1 cellular context compared by ENCODE assay signal in the genomic region with DNA sequence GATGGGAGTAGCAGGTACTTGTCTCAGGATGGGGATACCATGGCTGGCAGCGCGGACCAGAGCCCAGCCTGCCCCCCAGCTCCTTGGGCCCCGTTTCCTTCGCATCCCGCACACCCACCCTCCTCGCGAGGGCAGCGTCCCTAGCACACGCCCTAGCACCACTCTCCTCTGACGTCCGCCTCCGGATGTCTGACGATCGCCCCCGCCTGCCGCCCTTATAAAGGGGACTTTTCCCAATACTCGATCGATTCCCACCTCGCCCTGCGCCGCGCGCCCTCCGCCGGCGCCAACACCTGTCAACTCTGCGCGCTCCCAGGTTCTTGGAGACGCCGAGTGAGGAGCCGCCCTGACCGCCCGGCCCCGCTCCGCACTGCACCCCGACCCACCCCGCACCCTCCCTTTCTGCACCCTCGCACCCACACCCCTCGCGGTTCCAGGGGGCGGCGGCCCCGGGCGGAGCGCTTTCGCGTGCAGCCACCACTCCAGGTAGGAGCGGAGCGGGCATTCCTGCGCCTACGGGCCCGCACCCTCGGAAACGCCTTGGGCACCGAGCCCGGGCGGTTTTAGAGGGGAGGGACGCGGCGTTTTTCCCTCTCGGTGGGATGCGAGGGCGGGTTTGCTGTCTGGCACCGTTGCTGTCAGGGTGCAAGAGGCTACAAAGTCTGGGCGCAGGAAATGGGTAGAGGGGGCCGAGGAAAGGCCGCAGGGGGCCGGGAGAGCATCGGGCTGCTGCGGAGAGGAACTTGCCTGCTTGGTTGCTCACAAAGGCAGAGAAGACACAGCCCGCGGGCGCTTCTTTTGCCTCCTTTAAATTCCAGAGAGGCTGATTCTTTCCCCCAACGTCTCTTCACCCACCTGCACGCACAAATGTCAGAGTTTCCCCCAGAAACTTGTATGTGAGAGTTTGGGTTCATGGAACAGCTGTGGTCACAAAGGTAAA.
TF ChIP-seq lines count a peak whose summit lies in the region.

A gene (plus strand): TSS at position 247 of the 940 bp plus-strand sequence. CDS start 1,632 bp downstream, outside the sequence.

TF ChIP-seq in GM23338, 12 proteins besides CTCF, POLR2A, EP300 and RAD21 (continued from another document):
- TF ChIP-seq, protein P1, sequence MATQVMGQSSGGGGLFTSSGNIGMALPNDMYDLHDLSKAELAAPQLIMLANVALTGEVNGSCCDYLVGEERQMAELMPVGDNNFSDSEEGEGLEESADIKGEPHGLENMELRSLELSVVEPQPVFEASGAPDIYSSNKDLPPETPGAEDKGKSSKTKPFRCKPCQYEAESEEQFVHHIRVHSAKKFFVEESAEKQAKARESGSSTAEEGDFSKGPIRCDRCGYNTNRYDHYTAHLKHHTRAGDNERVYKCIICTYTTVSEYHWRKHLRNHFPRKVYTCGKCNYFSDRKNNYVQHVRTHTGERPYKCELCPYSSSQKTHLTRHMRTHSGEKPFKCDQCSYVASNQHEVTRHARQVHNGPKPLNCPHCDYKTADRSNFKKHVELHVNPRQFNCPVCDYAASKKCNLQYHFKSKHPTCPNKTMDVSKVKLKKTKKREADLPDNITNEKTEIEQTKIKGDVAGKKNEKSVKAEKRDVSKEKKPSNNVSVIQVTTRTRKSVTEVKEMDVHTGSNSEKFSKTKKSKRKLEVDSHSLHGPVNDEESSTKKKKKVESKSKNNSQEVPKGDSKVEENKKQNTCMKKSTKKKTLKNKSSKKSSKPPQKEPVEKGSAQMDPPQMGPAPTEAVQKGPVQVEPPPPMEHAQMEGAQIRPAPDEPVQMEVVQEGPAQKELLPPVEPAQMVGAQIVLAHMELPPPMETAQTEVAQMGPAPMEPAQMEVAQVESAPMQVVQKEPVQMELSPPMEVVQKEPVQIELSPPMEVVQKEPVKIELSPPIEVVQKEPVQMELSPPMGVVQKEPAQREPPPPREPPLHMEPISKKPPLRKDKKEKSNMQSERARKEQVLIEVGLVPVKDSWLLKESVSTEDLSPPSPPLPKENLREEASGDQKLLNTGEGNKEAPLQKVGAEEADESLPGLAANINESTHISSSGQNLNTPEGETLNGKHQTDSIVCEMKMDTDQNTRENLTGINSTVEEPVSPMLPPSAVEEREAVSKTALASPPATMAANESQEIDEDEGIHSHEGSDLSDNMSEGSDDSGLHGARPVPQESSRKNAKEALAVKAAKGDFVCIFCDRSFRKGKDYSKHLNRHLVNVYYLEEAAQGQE (IDR thresholded peaks at IDR 0.05; ENCODE audit: unreplicated experiment): no peak
- TF ChIP-seq, protein P2, sequence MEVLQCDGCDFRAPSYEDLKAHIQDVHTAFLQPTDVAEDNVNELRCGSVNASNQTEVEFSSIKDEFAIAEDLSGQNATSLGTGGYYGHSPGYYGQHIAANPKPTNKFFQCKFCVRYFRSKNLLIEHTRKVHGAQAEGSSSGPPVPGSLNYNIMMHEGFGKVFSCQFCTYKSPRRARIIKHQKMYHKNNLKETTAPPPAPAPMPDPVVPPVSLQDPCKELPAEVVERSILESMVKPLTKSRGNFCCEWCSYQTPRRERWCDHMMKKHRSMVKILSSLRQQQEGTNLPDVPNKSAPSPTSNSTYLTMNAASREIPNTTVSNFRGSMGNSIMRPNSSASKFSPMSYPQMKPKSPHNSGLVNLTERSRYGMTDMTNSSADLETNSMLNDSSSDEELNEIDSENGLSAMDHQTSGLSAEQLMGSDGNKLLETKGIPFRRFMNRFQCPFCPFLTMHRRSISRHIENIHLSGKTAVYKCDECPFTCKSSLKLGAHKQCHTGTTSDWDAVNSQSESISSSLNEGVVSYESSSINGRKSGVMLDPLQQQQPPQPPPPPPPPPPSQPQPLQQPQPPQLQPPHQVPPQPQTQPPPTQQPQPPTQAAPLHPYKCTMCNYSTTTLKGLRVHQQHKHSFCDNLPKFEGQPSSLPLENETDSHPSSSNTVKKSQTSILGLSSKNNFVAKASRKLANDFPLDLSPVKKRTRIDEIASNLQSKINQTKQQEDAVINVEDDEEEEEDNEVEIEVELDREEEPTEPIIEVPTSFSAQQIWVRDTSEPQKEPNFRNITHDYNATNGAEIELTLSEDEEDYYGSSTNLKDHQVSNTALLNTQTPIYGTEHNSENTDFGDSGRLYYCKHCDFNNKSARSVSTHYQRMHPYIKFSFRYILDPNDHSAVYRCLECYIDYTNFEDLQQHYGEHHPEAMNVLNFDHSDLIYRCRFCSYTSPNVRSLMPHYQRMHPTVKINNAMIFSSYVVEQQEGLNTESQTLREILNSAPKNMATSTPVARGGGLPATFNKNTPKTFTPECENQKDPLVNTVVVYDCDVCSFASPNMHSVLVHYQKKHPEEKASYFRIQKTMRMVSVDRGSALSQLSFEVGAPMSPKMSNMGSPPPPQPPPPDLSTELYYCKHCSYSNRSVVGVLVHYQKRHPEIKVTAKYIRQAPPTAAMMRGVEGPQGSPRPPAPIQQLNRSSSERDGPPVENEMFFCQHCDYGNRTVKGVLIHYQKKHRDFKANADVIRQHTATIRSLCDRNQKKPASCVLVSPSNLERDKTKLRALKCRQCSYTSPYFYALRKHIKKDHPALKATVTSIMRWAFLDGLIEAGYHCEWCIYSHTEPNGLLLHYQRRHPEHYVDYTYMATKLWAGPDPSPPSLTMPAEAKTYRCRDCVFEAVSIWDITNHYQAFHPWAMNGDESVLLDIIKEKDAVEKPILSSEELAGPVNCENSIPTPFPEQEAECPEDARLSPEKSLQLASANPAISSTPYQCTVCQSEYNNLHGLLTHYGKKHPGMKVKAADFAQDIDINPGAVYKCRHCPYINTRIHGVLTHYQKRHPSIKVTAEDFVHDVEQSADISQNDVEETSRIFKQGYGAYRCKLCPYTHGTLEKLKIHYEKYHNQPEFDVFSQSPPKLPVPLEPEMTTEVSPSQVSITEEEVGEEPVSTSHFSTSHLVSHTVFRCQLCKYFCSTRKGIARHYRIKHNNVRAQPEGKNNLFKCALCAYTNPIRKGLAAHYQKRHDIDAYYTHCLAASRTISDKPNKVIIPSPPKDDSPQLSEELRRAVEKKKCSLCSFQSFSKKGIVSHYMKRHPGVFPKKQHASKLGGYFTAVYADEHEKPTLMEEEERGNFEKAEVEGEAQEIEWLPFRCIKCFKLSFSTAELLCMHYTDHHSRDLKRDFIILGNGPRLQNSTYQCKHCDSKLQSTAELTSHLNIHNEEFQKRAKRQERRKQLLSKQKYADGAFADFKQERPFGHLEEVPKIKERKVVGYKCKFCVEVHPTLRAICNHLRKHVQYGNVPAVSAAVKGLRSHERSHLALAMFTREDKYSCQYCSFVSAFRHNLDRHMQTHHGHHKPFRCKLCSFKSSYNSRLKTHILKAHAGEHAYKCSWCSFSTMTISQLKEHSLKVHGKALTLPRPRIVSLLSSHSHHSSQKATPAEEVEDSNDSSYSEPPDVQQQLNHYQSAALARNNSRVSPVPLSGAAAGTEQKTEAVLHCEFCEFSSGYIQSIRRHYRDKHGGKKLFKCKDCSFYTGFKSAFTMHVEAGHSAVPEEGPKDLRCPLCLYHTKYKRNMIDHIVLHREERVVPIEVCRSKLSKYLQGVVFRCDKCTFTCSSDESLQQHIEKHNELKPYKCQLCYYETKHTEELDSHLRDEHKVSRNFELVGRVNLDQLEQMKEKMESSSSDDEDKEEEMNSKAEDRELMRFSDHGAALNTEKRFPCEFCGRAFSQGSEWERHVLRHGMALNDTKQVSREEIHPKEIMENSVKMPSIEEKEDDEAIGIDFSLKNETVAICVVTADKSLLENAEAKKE (CRISPR knock-in tag; IDR thresholded peaks at IDR 0.05): no peak
- TF ChIP-seq EZH2 (IDR thresholded peaks at IDR 0.05; ENCODE audit: low read depth, unreplicated experiment): no peak
- no peak for TF ChIP-seq NANOG (IDR thresholded peaks at IDR 0.05; ENCODE audit: borderline replicate concordance)
- TF ChIP-seq JUNB (IDR thresholded peaks at IDR 0.05; ENCODE audit: unreplicated experiment): no peak
- TF ChIP-seq CREB1 (CRISPR knock-in tag; IDR thresholded peaks at IDR 0.05; ENCODE audit: low read depth): no peak
- TF ChIP-seq EZH2phosphoT487 (IDR thresholded peaks at IDR 0.05; ENCODE audit: unreplicated experiment): no peak
